In genomic region chr2:25098558-25099486, GRCh38 we compare ENCODE assay signal across 12 cellular contexts. TPM values are rescaled to one million over a fixed set of nuclear protein-coding genes. Genes with fewer than 3 reads are reported as not detected.
A peak's percentile ranks its signal among the peaks of the same experiment; 100 is the strongest.
DNase-seq lines count a peak whose midpoint lies in the region; ATAC-seq, FAIRE-seq and TF ChIP-seq lines count a peak whose summit lies in the region.
"Had no signal": no experiment of that assay in that cellular context is flagged by ENCODE, and none has a peak within 500 bp of the region (broad histone marks: within the 10 kb centered on the region; RNA-seq: fewer than 3 reads in every experiment).

No MANE protein-coding gene starts in this region.

- dilution Hi-C loops in endothelial cell of umbilical vein (cut with MboI; ENCODE audit: extremely low pct_ligation_motif_present, low sequenced_read_pairs), result no loop called here

- ATAC-seq in GM21390 (IDR thresholded peaks at IDR 0.05; ENCODE audit: unreplicated experiment), result no peak

- H3K9me3 ChIP-seq in endothelial cell of umbilical vein (replicated peaks; ENCODE audit: control insufficient read depth, insufficient read depth, low read length) (no peaks in the 10 kb centered on the region), testis (no peaks in the 10 kb centered on the region)

- no peak for TF ChIP-seq POLR2A in endothelial cell of umbilical vein (IDR thresholded peaks at IDR 0.05; ENCODE audit: low read depth, low read length)
- no peak for TF ChIP-seq POLR2A in testis (IDR thresholded peaks at IDR 0.05)

- intact Hi-C loops in endothelial cell of umbilical vein (cut with micrococcal nuclease) (loop anchor here (5.0 kb wide), 1 partner anchor 57 kb away; the partner anchor contains the start of gene EFR3B), testis (cut with DNase I; ENCODE audit: low total_unique reads) (no loop called here)

- no peaks in the 10 kb centered on the region for H4K20me1 ChIP-seq in endothelial cell of umbilical vein (replicated peaks; ENCODE audit: control insufficient read depth, extremely low read depth, insufficient read depth, low read length)

- peak overlapping the region; percentile 45 for H2AFZ ChIP-seq in endothelial cell of umbilical vein (ENCODE audit: low read depth, low read length)

- no peak overlapping the region for H3K9ac ChIP-seq in endothelial cell of umbilical vein (replicated peaks; ENCODE audit: extremely low read depth, insufficient read depth, low read length)

- no peaks in the 10 kb centered on the region for H3K9me1 ChIP-seq in endothelial cell of umbilical vein (replicated peaks; ENCODE audit: control insufficient read depth, extremely low read depth, insufficient read depth, low read length)

- WGBS in testis, 2 donors, result 52 to 60% methylated on average over 8 of the region's 8 CpGs

- POLR2A ChIA-PET in endothelial cell of umbilical vein (lab: Charles Lee), result no interaction called here

- no peaks in the 10 kb centered on the region for H3K79me2 ChIP-seq in endothelial cell of umbilical vein (ENCODE audit: control insufficient read depth, insufficient read depth, low read length)

- H3K27ac ChIP-seq in endothelial cell of umbilical vein (ENCODE audit: insufficient read depth, low read depth, low read length), result no peak overlapping the region
- H3K27ac ChIP-seq in testis, result peak overlapping the region; percentile 5 to 88
- H3K27ac ChIP-seq: epithelial cell of prostate had no signal

- no TSS peak for BruUV-seq in endothelial cell of umbilical vein (replicated peaks; lab: Mats Ljungman, UMichigan)

- TF ChIP-seq CTCF in endothelial cell of umbilical vein (IDR thresholded peaks at IDR 0.05; ENCODE audit: extremely low read depth in 1 of 2, insufficient read depth in 1 of 2, low read depth in 1 of 2, low read length in 2 of 2) (no peak), testis (IDR thresholded peaks at IDR 0.05) (no peak), GM20000 (IDR thresholded peaks at IDR 0.05; ENCODE audit: extremely low read depth, missing control alignments) (no peak)

- FAIRE-seq in endothelial cell of umbilical vein (lab: Jason Lieb, UNC), result peak; percentile 64

- CTCF ChIA-PET in endothelial cell of umbilical vein (lab: Charles Lee), result interaction anchor here (0.8 to 1.5 kb wide), 5 partner anchors 30 to 126 kb away, joined by 3 to 7 read pairs (median 4); no protein-coding TSS in a partner anchor

- no peak overlapping the region for H3K4me2 ChIP-seq in endothelial cell of umbilical vein (ENCODE audit: insufficient read depth, low read length)

- H3K36me3 ChIP-seq in endothelial cell of umbilical vein (ENCODE audit: control insufficient read depth in 2 of 2, extremely low read depth in 1 of 2, insufficient read depth in 2 of 2, low read length in 2 of 2) (no peaks in the 10 kb centered on the region), testis (ENCODE audit: low read depth, missing control alignments) (no peaks in the 10 kb centered on the region)

- H3K27me3 ChIP-seq in endothelial cell of umbilical vein (ENCODE audit: control insufficient read depth in 2 of 2, insufficient read depth in 2 of 2, low read length in 2 of 2) (no peaks in the 10 kb centered on the region), testis (no peaks in the 10 kb centered on the region)

- H3K4me3 ChIP-seq in endothelial cell of umbilical vein (replicated peaks in 1 of 3; ENCODE audit: insufficient read depth in 1 of 3, low read depth in 1 of 3, low read length in 3 of 3) (no peak overlapping the region), testis (no peak overlapping the region)

- peak; percentile 87 for DNase-seq in NCI-H226
- peak; percentile 86 for DNase-seq in endothelial cell of umbilical vein (ENCODE audit: low read depth, low spot score)
- peak; percentile 80 to 98 for DNase-seq in lung microvascular endothelial cell (ENCODE audit: low read depth in 2 of 2)
- DNase-seq in testis, result peak; percentile 51
- no peak for DNase-seq in DMS 273 (lab: John Stamatoyannopoulos, UW; ENCODE audit: unreplicated experiment)
- no peak for DNase-seq in GM20000 (ENCODE audit: low spot score)
- DNase-seq: activated B cell treated with CpG ODN at 0.5 μM for 24 hours; activated gamma-delta T cell; Karpas-422; NK-92 treated with Interleukin-12 subunit alpha and Interleukin-12 subunit beta, amount 100 ng/mL, for 24 hours had no signal

- H3K4me1 ChIP-seq in endothelial cell of umbilical vein (ENCODE audit: control insufficient read depth, extremely low read depth, insufficient read depth, low read length) (peaks cover 8% of the 10 kb centered on the region), testis (peaks cover 12% of the 10 kb centered on the region)

TF ChIP-seq in endothelial cell of umbilical vein, 7 proteins besides CTCF, POLR2A, EP300 and RAD21:
- no peak for TF ChIP-seq GATA2 (IDR thresholded peaks at IDR 0.05; ENCODE audit: insufficient read depth, insufficient read length, low read depth, low read length)
TF ChIP-seq in endothelial cell of umbilical vein: peak in this region for 0.

RNA-seq across cellular contexts. Expression of gene EFR3B, which starts 56.9 kb away (rescaled TPM):
- total RNA-seq in endothelial cell of umbilical vein (0.58 and 0.77 TPM in 2 replicates), lung microvascular endothelial cell (0.65 and 1.4 TPM in 2 replicates), testis (1 to 10 TPM; 3.6 to 3.7 TPM)
- polyA plus RNA-seq in endothelial cell of umbilical vein (0.15 and 0.21 TPM in 2 replicates), testis (ENCODE audit: insufficient read depth, low read depth, low replicate concordance) (3.0 TPM)
- 0.15 and 0.17 TPM in 2 replicates for polyA plus RNA-seq in endothelial cell of umbilical vein (2011; cell fraction: cytosol; rRNA removed)
- polyA plus RNA-seq in endothelial cell of umbilical vein (2011; cell fraction: nucleus; rRNA removed), result 0.53 and 0.71 TPM in 2 replicates
- polyA plus RNA-seq in endothelial cell of umbilical vein (2012), result 0.83 and 1.1 TPM in 2 replicates
- 0.59 and 0.92 TPM in 2 replicates for polyA minus RNA-seq in endothelial cell of umbilical vein
- 1.6 TPM for polyA minus RNA-seq in endothelial cell of umbilical vein (2011; cell fraction: cytosol; rRNA and poly(A)+ RNA removed)
- polyA minus RNA-seq in endothelial cell of umbilical vein (2011; cell fraction: nucleus; rRNA and poly(A)+ RNA removed), result 0.72 and 0.77 TPM in 2 replicates

Comparison
In these comparisons a context has a peak if more than half of its experiments do, and no peak if none do; other contexts are left out.
1. DNase-seq: peak in NCI-H226 (single experiment), endothelial cell of umbilical vein (single experiment), lung microvascular endothelial cell (2 of 2) and testis (single experiment); none in DMS 273 (single experiment) and GM20000 (single experiment).